11 cellular contexts compared by ENCODE assay signal in the genomic region with DNA sequence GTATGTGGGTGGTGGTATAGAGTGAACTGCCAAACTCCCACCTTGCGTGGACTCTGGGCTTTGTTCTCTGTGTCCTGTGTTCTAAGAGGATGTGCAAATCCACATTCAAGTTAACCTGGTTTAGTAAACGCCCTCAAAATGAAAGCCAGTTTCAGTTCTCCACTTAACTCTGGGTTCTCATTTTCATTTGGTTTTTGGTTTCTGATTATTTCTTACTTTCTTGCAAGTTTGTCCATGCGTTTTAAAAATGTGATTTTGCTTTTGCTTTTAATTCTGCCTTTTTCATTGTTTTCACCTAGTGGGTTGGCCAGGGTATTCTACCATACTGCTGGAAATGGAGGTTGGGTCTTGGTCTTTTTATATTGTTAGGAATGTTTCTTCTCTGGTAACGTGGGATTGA. TPM values are rescaled to one million over a fixed set of nuclear protein-coding genes. Genes with fewer than 3 reads are reported as not detected.
DNase-seq lines count a peak whose midpoint lies in the region; ATAC-seq lines count a peak whose summit lies in the region.
"Had no signal": no experiment of that assay in that cellular context is flagged by ENCODE, and none has a peak within 500 bp of the region (broad histone marks: within the 10 kb centered on the region; RNA-seq: fewer than 3 reads in every experiment).

No MANE protein-coding gene starts in this region.

- no peak for DNase-seq in activated CD8-positive, alpha-beta memory T cell treated with anti-CD3 and anti-CD28 coated beads, Interleukin-2, amount 10 ng/mL, durations not matched to agents 7 days and 5 days
- DNase-seq in activated CD8-positive, alpha-beta memory T cell treated with anti-CD3 and anti-CD28 coated beads, Interleukin-2, amount 50 U/mL, for 48 hours = no peak
- peak; percentile 54 for DNase-seq in naive B cell
- no peak for DNase-seq in HT-29 (ENCODE audit: low spot score)
- DNase-seq in substantia nigra (lab: John Stamatoyannopoulos, UW) = no peak
- no peak for DNase-seq in activated CD4-positive, alpha-beta T cell treated with anti-CD3 and anti-CD28 coated beads for 48 hours
- DNase-seq: hypothalamus, nucleus accumbens, SHP77 had no signal

- peak overlapping the region; percentile 0 for H3K4me3 Mint-ChIP-seq in activated CD8-positive, alpha-beta memory T cell treated with anti-CD3 and anti-CD28 coated beads, Interleukin-2, amount 10 ng/mL, durations not matched to agents 7 days and 5 days
- H3K4me3 Mint-ChIP-seq in naive B cell = peak overlapping the region; percentile 77 to 92 (median 86)

- H3K27ac ChIP-seq in substantia nigra (ENCODE audit: low read depth, low read length, poor library complexity, severe bottlenecking) = no peak overlapping the region

- peaks cover 15% of the 10 kb centered on the region for H3K9me3 Mint-ChIP-seq in activated CD8-positive, alpha-beta memory T cell treated with anti-CD3 and anti-CD28 coated beads, Interleukin-2, amount 10 ng/mL, durations not matched to agents 7 days and 5 days (ENCODE audit: low read depth)
- peaks cover 0 to 17% (median 5%) of the 10 kb centered on the region in 7 donors for H3K9me3 Mint-ChIP-seq in naive B cell

- peak; percentile 45 for ATAC-seq in activated CD8-positive, alpha-beta memory T cell treated with anti-CD3 and anti-CD28 coated beads, Interleukin-2, amount 10 ng/mL, durations not matched to agents 7 days and 5 days
- ATAC-seq in GM21723 (IDR thresholded peaks at IDR 0.05; ENCODE audit: unreplicated experiment) (peak; percentile 99), HG03432 (IDR thresholded peaks at IDR 0.05; ENCODE audit: unreplicated experiment) (peak; percentile 96), naive B cell (ENCODE audit: low read depth in 2 of 2) (peak; percentile 92 to 95)

- CTCF ChIA-PET in activated CD8-positive, alpha-beta memory T cell treated with anti-CD3 and anti-CD28 coated beads, Interleukin-2, amount 10 ng/mL, durations not matched to agents 7 days and 5 days (lab: Charles Lee) = no interaction called here

- no peaks in the 10 kb centered on the region for H3K27me3 Mint-ChIP-seq in activated CD8-positive, alpha-beta memory T cell treated with anti-CD3 and anti-CD28 coated beads, Interleukin-2, amount 10 ng/mL, durations not matched to agents 7 days and 5 days
- H3K27me3 Mint-ChIP-seq in naive B cell = no peaks in the 10 kb centered on the region

- H3K27ac Mint-ChIP-seq in activated CD8-positive, alpha-beta memory T cell treated with anti-CD3 and anti-CD28 coated beads, Interleukin-2, amount 10 ng/mL, durations not matched to agents 7 days and 5 days = peak overlapping the region; percentile 27
- peak overlapping the region; percentile 65 to 93 (median 85) for H3K27ac Mint-ChIP-seq in naive B cell

- peaks cover 44% of the 10 kb centered on the region for H3K36me3 Mint-ChIP-seq in activated CD8-positive, alpha-beta memory T cell treated with anti-CD3 and anti-CD28 coated beads, Interleukin-2, amount 10 ng/mL, durations not matched to agents 7 days and 5 days
- H3K36me3 Mint-ChIP-seq in naive B cell = peaks cover 4 to 18% of the 10 kb centered on the region in 2 donors

- peaks cover 40% of the 10 kb centered on the region for H3K4me1 Mint-ChIP-seq in activated CD8-positive, alpha-beta memory T cell treated with anti-CD3 and anti-CD28 coated beads, Interleukin-2, amount 10 ng/mL, durations not matched to agents 7 days and 5 days
- H3K4me1 Mint-ChIP-seq in naive B cell = peaks cover 30 to 52% (median 39%) of the 10 kb centered on the region in 3 donors

RNA-seq across cellular contexts. Expression of gene GALNT10, which starts 38.2 kb away (rescaled TPM):
- total RNA-seq in activated CD8-positive, alpha-beta memory T cell treated with anti-CD3 and anti-CD28 coated beads, Interleukin-2, amount 10 ng/mL, durations not matched to agents 7 days and 5 days = 10 to 100 TPM; 28.4 to 34.8 TPM
- polyA plus RNA-seq in naive B cell (ENCODE audit: low read depth in 6 of 6) = 10 to 100 TPM; 13.6 to 29.3 (median 19.7) TPM
- 6.4 and 8.0 TPM in 2 replicates for total RNA-seq in HT-29 (2014; rRNA removed; shearing (Covaris generic))

Comparison
In these comparisons a context has a peak if more than half of its experiments do, and no peak if none do; other contexts are left out.
1. ATAC-seq: peak in every context shown above with its lines; median percentile 99 in GM21723; 96 in HG03432; 94 in naive B cell; 45 in activated CD8-positive, alpha-beta memory T cell treated with anti-CD3 and anti-CD28 coated beads, Interleukin-2, amount 10 ng/mL, durations not matched to agents 7 days and 5 days.